In the genomic region with DNA sequence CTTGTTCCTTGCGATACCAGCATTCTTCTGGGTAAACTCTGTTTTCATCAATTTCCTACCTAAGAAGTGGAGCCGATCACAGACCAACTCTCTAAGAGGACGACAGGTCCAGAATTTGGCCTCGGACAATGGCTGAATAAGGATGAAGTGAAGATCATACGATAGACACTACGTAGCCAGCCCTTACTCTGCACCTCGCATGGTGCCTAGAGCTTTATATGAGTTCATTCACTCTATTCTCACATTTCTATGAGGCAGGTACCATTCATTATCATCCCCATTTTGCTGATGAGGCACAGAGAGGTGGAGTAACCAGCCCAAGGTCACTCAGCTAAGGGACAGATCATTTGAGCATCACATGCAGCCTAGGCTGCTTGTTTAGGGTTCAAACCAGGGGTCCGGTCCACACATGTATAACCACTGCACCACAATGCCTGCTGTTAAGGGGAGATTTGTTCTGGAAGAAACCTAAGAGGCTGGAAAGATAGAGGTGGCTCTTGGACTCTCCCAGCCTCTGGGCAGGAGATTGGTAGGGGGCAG, we compare ENCODE assay signal across 14 cellular contexts.
DNase-seq lines count a peak whose midpoint lies in the region; ATAC-seq and TF ChIP-seq lines count a peak whose summit lies in the region.
"Had no signal": no experiment of that assay in that cellular context is flagged by ENCODE, and none has a peak within 500 bp of the region (broad histone marks: within the 10 kb centered on the region; RNA-seq: fewer than 3 reads in every experiment).

No MANE protein-coding gene starts in this region.

- H3F3A ChIP-seq in GM23338 (replicated peaks; ENCODE audit: low read depth) = no peaks in the 10 kb centered on the region

- H3K36me3 Mint-ChIP-seq in GM23338 (ENCODE audit: low read depth) = no peaks in the 10 kb centered on the region
- no peaks in the 10 kb centered on the region for H3K36me3 Mint-ChIP-seq in endodermal cell (ENCODE audit: low read depth)

- H3K27me3 ChIP-seq in GM23338 (ENCODE audit: insufficient read depth) (no peaks in the 10 kb centered on the region), Panc1 (ENCODE audit: control insufficient read depth, insufficient read depth, low read length) (no peaks in the 10 kb centered on the region; the same call in 1 of the 2 replicates), muscle layer of colon (ENCODE audit: control insufficient read depth in 1 of 2, insufficient read depth in 2 of 2, low read length in 2 of 2) (no peaks in the 10 kb centered on the region), stomach smooth muscle (ENCODE audit: control insufficient read depth in 1 of 2, insufficient read depth in 2 of 2, low read length in 2 of 2) (no peaks in the 10 kb centered on the region), endodermal cell (ENCODE audit: control insufficient read depth, insufficient read depth, low read length, poor library complexity, severe bottlenecking) (peaks cover 81% of the 10 kb centered on the region)

- H3K4me3 ChIP-seq in GM23338 = no peak overlapping the region
- H3K4me3 ChIP-seq in Panc1 (ENCODE audit: low read depth in 2 of 2, low read length in 2 of 2) = no peak overlapping the region
- no peak overlapping the region for H3K4me3 ChIP-seq in muscle layer of colon (ENCODE audit: low read depth in 1 of 2, low read length in 2 of 2)
- no peak overlapping the region for H3K4me3 ChIP-seq in stomach smooth muscle (ENCODE audit: low read length in 2 of 2)
- no peak overlapping the region for H3K4me3 ChIP-seq in endodermal cell (ENCODE audit: low read length)
- H3K4me3 ChIP-seq: SJSA1 had no signal

- no peak for DNase-seq in GM23338 (ENCODE audit: low spot score)
- no peak for DNase-seq in Panc1 (ENCODE audit: low read depth, low spot score)
- no peak for DNase-seq in NCI-H1694 treated with DMSO at 0.1 percent for 48 hours (lab: John Stamatoyannopoulos, UW)
- no peak for DNase-seq in SHP77 treated with DMSO at 0.1 percent for 48 hours (lab: John Stamatoyannopoulos, UW)
- DNase-seq in substantia nigra (lab: John Stamatoyannopoulos, UW) = no peak
- DNase-seq in endodermal cell = no peak
- DNase-seq: CD4-positive, alpha-beta T cell; NCI-H748 treated with DMSO at 0.1 percent for 48 hours; NK-92 treated with Interleukin-12 subunit alpha and Interleukin-12 subunit beta, amount 100 ng/mL, for 24 hours had no signal

- H3K27me3 Mint-ChIP-seq in GM23338 (ENCODE audit: insufficient read depth, low read depth, poor library complexity) (peaks cover 5% of the 10 kb centered on the region), endodermal cell (ENCODE audit: insufficient read depth) (peaks cover 73% of the 10 kb centered on the region)

- no peak for TF ChIP-seq CTCF in GM23338 (conservative IDR thresholded peaks at IDR 0.05; ENCODE audit: low read depth in 2 of 2)
- no peak for TF ChIP-seq CTCF in Panc1 (IDR thresholded peaks at IDR 0.05)
- no peak for TF ChIP-seq CTCF in endodermal cell (conservative IDR thresholded peaks at IDR 0.05)

- no peak overlapping the region for H3K27ac Mint-ChIP-seq in GM23338
- no peak overlapping the region for H3K27ac Mint-ChIP-seq in endodermal cell
- H3K27ac Mint-ChIP-seq: CD4-positive, alpha-beta T cell; H9 had no signal

- peak overlapping the region; percentile 99 for H2AFZ ChIP-seq in GM23338

- no peak overlapping the region for H3K4me2 ChIP-seq in GM23338

- in situ Hi-C loops in Panc1 (cut with HindIII; ENCODE audit: low pct_unique_long_range_greater_than_20kb, low sequenced_read_pairs) = no loop called here

- H3K4me1 Mint-ChIP-seq in GM23338 (peaks cover 8% of the 10 kb centered on the region), endodermal cell (no peaks in the 10 kb centered on the region)

- H3K4me1 ChIP-seq in GM23338 (ENCODE audit: insufficient read depth) = no peaks in the 10 kb centered on the region
- no peaks in the 10 kb centered on the region; the same call in 1 of the 2 replicates for H3K4me1 ChIP-seq in Panc1 (ENCODE audit: control insufficient read depth, insufficient read depth, low read length)
- H3K4me1 ChIP-seq in muscle layer of colon (ENCODE audit: insufficient read depth, low read length) = peaks cover 77% of the 10 kb centered on the region
- H3K4me1 ChIP-seq in stomach smooth muscle (ENCODE audit: control insufficient read depth, insufficient read depth, low read length) = peaks cover 78% of the 10 kb centered on the region
- H3K4me1 ChIP-seq in endodermal cell (ENCODE audit: control insufficient read depth, insufficient read depth, low read length) = no peaks in the 10 kb centered on the region
- H3K4me1 ChIP-seq: BE2C, SJSA1 had no signal

- H3K36me3 ChIP-seq in GM23338 (ENCODE audit: insufficient read depth) (no peaks in the 10 kb centered on the region), Panc1 (ENCODE audit: control insufficient read depth, insufficient read depth, low read length) (no peaks in the 10 kb centered on the region), muscle layer of colon (ENCODE audit: insufficient read depth, low read length) (peaks cover 94% of the 10 kb centered on the region), stomach smooth muscle (ENCODE audit: control insufficient read depth in 2 of 2, insufficient read depth in 2 of 2, low read length in 2 of 2) (peaks cover 73 to 76% of the 10 kb centered on the region in 2 donors), endodermal cell (ENCODE audit: control insufficient read depth, insufficient read depth, low read length) (no peaks in the 10 kb centered on the region)
- H3K36me3 ChIP-seq: BE2C, SJSA1 had no signal

- intact Hi-C loops in Panc1 (cut with micrococcal nuclease; ENCODE audit: unreplicated experiment) = loop anchor here (5.0 to 10.0 kb wide), 3 partner anchors 44 to 417 kb away; no protein-coding TSS in a partner anchor

- POLR2A ChIA-PET in Panc1 (lab: Charles Lee) = no interaction called here

- H3K9me3 ChIP-seq in Panc1 (ENCODE audit: control insufficient read depth, insufficient read depth, low read depth, low read length) = no peaks in the 10 kb centered on the region
- H3K9me3 ChIP-seq in muscle layer of colon (ENCODE audit: low read length) = no peaks in the 10 kb centered on the region
- no peaks in the 10 kb centered on the region for H3K9me3 ChIP-seq in stomach smooth muscle (ENCODE audit: control insufficient read depth in 2 of 2, low read length in 2 of 2)
- H3K9me3 ChIP-seq in endodermal cell (ENCODE audit: control insufficient read depth, low read length) = no peaks in the 10 kb centered on the region
- H3K9me3 ChIP-seq: BE2C had no signal

- H3K9ac ChIP-seq in muscle layer of colon (ENCODE audit: low read length) = no peak overlapping the region
- H3K9ac ChIP-seq in stomach smooth muscle (ENCODE audit: low read length in 2 of 2) = peak overlapping the region in 1 of 2 donors; percentile 5
- H3K9ac ChIP-seq in endodermal cell (ENCODE audit: extremely low read depth, low read length, poor library complexity, severe bottlenecking) = no peak overlapping the region

- no peaks in the 10 kb centered on the region for H4K20me1 ChIP-seq in GM23338 (replicated peaks; ENCODE audit: insufficient read depth)

- H3K27ac ChIP-seq in GM23338 (ENCODE audit: low read depth) (no peak overlapping the region), Panc1 (ENCODE audit: low read length) (no peak overlapping the region), muscle layer of colon (ENCODE audit: low read depth, low read length) (peak overlapping the region; percentile 14), stomach smooth muscle (ENCODE audit: low read length) (peak overlapping the region; percentile 76), substantia nigra (ENCODE audit: low read depth, low read length, poor library complexity, severe bottlenecking) (no peak overlapping the region), endodermal cell (ENCODE audit: low read depth, low read length) (no peak overlapping the region)
- H3K27ac ChIP-seq: SJSA1 had no signal

- H3K4me3 Mint-ChIP-seq in GM23338 (no peak overlapping the region), endodermal cell (no peak overlapping the region)
- H3K4me3 Mint-ChIP-seq: CD4-positive, alpha-beta T cell; H9 had no signal

- ATAC-seq in GM23338 (no peak), Panc1 (0 out of 2 replicates have a peak, but pooled peaks have one; percentile 13)

- BruUV-seq in Panc1 (replicated peaks; lab: Mats Ljungman, UMichigan) = no TSS peak

- no peaks in the 10 kb centered on the region for H3K9me3 Mint-ChIP-seq in GM23338
- H3K9me3 Mint-ChIP-seq in endodermal cell = no peaks in the 10 kb centered on the region
- H3K9me3 Mint-ChIP-seq: CD4-positive, alpha-beta T cell; H9 had no signal

- 90% methylated on average over 3 to 8 of the region's 8 CpGs for WGBS in endodermal cell (ENCODE audit: insufficient coverage in 1 of 2, insufficient read length in 1 of 2), 2 experiments

- CTCF ChIA-PET in Panc1 (lab: Charles Lee) = interaction anchor here (0.6 to 1.6 kb wide), 9 partner anchors 12 to 273 kb away, joined by 3 to 23 read pairs (median 3); no protein-coding TSS in a partner anchor

- H3K9me2 ChIP-seq in GM23338 (ENCODE audit: insufficient read depth) = no peaks in the 10 kb centered on the region

- H3K79me2 ChIP-seq in GM23338 (replicated peaks; ENCODE audit: insufficient read depth) = no peaks in the 10 kb centered on the region

TF ChIP-seq in GM23338, 12 proteins besides CTCF, POLR2A, EP300 and RAD21 (continues in another document):
- TF ChIP-seq STAT1 (IDR thresholded peaks at IDR 0.05; ENCODE audit: unreplicated experiment) (no peak), ZNF331 (CRISPR knock-in tag; IDR thresholded peaks at IDR 0.05; ENCODE audit: low read depth) (no peak)

Comparison
In these comparisons a context has a peak if more than half of its experiments do, and no peak if none do; other contexts are left out.
1. H3K27ac ChIP-seq: peak in muscle layer of colon (single experiment) and stomach smooth muscle (single experiment); none in GM23338 (single experiment), Panc1 (single experiment), substantia nigra (single experiment) and endodermal cell (single experiment).